In the genomic region with DNA sequence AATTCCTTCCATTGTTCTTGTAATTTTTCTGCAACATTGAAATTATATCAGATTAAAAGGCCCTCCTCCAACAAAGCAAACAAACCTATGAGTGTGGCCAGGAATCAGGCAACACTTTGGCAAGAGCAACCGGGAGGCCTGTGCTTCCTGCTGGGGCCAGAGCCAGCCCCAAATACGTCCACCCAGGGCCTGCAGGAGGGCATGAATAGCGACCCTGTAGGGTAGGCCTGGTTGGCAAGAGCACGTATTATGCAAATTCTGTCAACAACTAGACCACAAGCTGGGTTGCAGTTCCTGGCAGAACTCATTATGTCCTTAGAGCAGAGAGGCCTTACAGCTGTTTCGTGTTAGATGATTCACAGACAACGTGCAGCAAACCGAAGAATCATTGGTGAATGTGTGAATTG, we compare ENCODE assay signal across 9 cellular contexts. TPM values are rescaled to one million over a fixed set of nuclear protein-coding genes. Genes with fewer than 3 reads are reported as not detected.
DNase-seq lines count a peak whose midpoint lies in the region; ATAC-seq, FAIRE-seq and TF ChIP-seq lines count a peak whose summit lies in the region.
"Had no signal": no experiment of that assay in that cellular context is flagged by ENCODE, and none has a peak within 500 bp of the region (broad histone marks: within the 10 kb centered on the region; RNA-seq: fewer than 3 reads in every experiment).

No MANE protein-coding gene starts in this region.

- dilution Hi-C loops in keratinocyte (cut with MboI; ENCODE audit: extremely low pct_ligation_motif_present, low sequenced_read_pairs), result no loop called here

- H2AFZ ChIP-seq in HCT116 (ENCODE audit: low read depth, low read length, poor library complexity, severe bottlenecking) (peak overlapping the region; percentile 47), keratinocyte (ENCODE audit: control insufficient read depth, low read length) (peak overlapping the region; percentile 25)

- no peaks in the 10 kb centered on the region for H3K79me2 ChIP-seq in HCT116 (ENCODE audit: insufficient read depth, low read length)
- H3K79me2 ChIP-seq in keratinocyte (ENCODE audit: control insufficient read depth, insufficient read depth, low read length), result no peaks in the 10 kb centered on the region

- FAIRE-seq in keratinocyte (lab: Jason Lieb, UNC), result peak; percentile 82
- FAIRE-seq: A204.1 had no signal

- H3K9me2 ChIP-seq in HCT116 (ENCODE audit: insufficient read depth), result no peaks in the 10 kb centered on the region

- CTCF ChIA-PET in HCT116 (lab: Charles Lee), result interaction anchor here (0.8 to 1.6 kb wide), 3 partner anchors 12 to 51 kb away, joined by 3 to 6 read pairs (median 4); partner anchors contain the start of gene MAPK1IP1L

- H3K27ac ChIP-seq in HCT116 (ENCODE audit: low read depth, low read length) (peak overlapping the region; percentile 94), keratinocyte (ENCODE audit: control insufficient read depth, insufficient read depth, low read length) (peak overlapping the region; percentile 98)

- H3K4me3 ChIP-seq in HCT116 (replicated peaks in 1 of 2; ENCODE audit: low read depth in 1 of 2, low read length in 2 of 2), result peak overlapping the region; percentile 43 to 53
- H3K4me3 ChIP-seq in MG63, result no peak overlapping the region; the same call in 1 of the 2 replicates
- peak overlapping the region in 2 of 3 experiments; percentile 46 to 47 for H3K4me3 ChIP-seq in keratinocyte (ENCODE audit: control insufficient read depth in 2 of 3, extremely low read depth in 1 of 3, insufficient read depth in 2 of 3, low read depth in 1 of 3, low read length in 3 of 3)

- RAD21 ChIA-PET in HCT116 (lab: Charles Lee; ENCODE audit: low non-redundant PET in 1 of 2, low total read pairs in 2 of 2, uncharacterized antibody in 2 of 2, unreplicated experiment in 2 of 2), result interaction anchor here (0.6 to 1.2 kb wide), 2 partner anchors 10 to 29 kb away, joined by 3 to 4 read pairs; no protein-coding TSS in a partner anchor

- no peak for TF ChIP-seq CTCF in HCT116 (IDR thresholded peaks at IDR 0.05 in 2 of 3, conservative IDR thresholded peaks at IDR 0.05 in 1 of 3; ENCODE audit: borderline replicate concordance in 1 of 3, insufficient read depth in 1 of 3, low read depth in 2 of 3, low read length in 2 of 3)
- no peak for TF ChIP-seq CTCF in keratinocyte (optimal IDR thresholded peaks at IDR 0.05 in 1 of 3, IDR thresholded peaks at IDR 0.05 in 1 of 3, conservative IDR thresholded peaks at IDR 0.05 in 1 of 3; ENCODE audit: extremely low read depth in 1 of 3, insufficient read depth in 2 of 3, low read length in 3 of 3)

- TF ChIP-seq POLR2A in HCT116 (IDR thresholded peaks at IDR 0.05; ENCODE audit: borderline replicate concordance, extremely low read depth, insufficient read depth, insufficient read length), result no peak

- TF ChIP-seq RAD21 in HCT116 (IDR thresholded peaks at IDR 0.05; ENCODE audit: low read depth), result no peak

- POLR2A ChIA-PET in HCT116 (lab: Charles Lee), result interaction anchor here (0.7 to 2.5 kb wide), 7 partner anchors 7 to 29 kb away, joined by 3 to 17 read pairs (median 4); partner anchors contain the start of gene LGALS3

- H3K4me1 ChIP-seq in HCT116 (ENCODE audit: control insufficient read depth in 1 of 2, insufficient read depth in 2 of 2, low read length in 2 of 2) (peaks cover 45 to 64% of the 10 kb centered on the region in 2 experiments), keratinocyte (ENCODE audit: control insufficient read depth, extremely low read depth, insufficient read depth, low read length) (peaks cover 40% of the 10 kb centered on the region)

- no peaks in the 10 kb centered on the region for H4K20me1 ChIP-seq in HCT116 (ENCODE audit: insufficient read depth)
- no peaks in the 10 kb centered on the region for H4K20me1 ChIP-seq in keratinocyte (ENCODE audit: control insufficient read depth, extremely low read depth, insufficient read depth, low read length)

- H3K9me1 ChIP-seq in keratinocyte (ENCODE audit: control insufficient read depth, extremely low read depth, insufficient read depth, low read length), result no peaks in the 10 kb centered on the region

- ATAC-seq in HCT116 (peak; percentile 31), SK-N-SH treated with all-trans-retinoic acid at 6 μM for 48 hours (peak; percentile 95)

- BruUV-seq in HCT116 (replicated peaks; lab: Mats Ljungman, UMichigan), result no TSS peak

- intact Hi-C loops in HCT116 (cut with micrococcal nuclease), result loop anchor here (2.0 kb wide), 1 partner anchor 27 kb away; the partner anchor contains the start of gene LGALS3

- DNase-seq in NCI-H1105 treated with DMSO at 0.1 percent for 48 hours (lab: John Stamatoyannopoulos, UW) (peak; percentile 53), NCI-H1105 (lab: John Stamatoyannopoulos, UW) (no peak), HCT116 (ENCODE audit: low read depth, low spot score) (no peak), MG63 (peak; percentile 97), brain pericyte (ENCODE audit: low read depth, low spot score) (peak; percentile 94), keratinocyte (ENCODE audit: low read depth, low spot score) (no peak), smooth muscle cell of the brain vasculature (ENCODE audit: low read depth, low spot score) (peak; percentile 90)

- H3K36me3 ChIP-seq in HCT116 (ENCODE audit: control insufficient read depth in 1 of 2, insufficient read depth in 2 of 2, low read length in 2 of 2), result peaks cover 0 to 4% of the 10 kb centered on the region in 2 experiments; a peak in 1 of 4 replicates
- no peaks in the 10 kb centered on the region for H3K36me3 ChIP-seq in MG63
- H3K36me3 ChIP-seq in keratinocyte (ENCODE audit: control insufficient read depth in 2 of 2, extremely low read depth in 1 of 2, insufficient read depth in 2 of 2, low read length in 2 of 2), result no peaks in the 10 kb centered on the region

- H3K9ac ChIP-seq in HCT116 (ENCODE audit: low read length) (peak overlapping the region; percentile 71), keratinocyte (ENCODE audit: control insufficient read depth, extremely low read depth, insufficient read depth, low read length) (peak overlapping the region; percentile 88)

- H3K9me3 ChIP-seq in HCT116 (ENCODE audit: control insufficient read depth in 1 of 2, insufficient read depth in 1 of 2, low read depth in 1 of 2, low read length in 2 of 2), result peaks cover 3 to 12% of the 10 kb centered on the region in 2 experiments; a peak in 1 of 4 replicates
- H3K9me3 ChIP-seq in MG63, result 0 out of 2 replicates have a peak, but pooled peaks cover 3% of the 10 kb centered on the region
- H3K9me3 ChIP-seq in keratinocyte (ENCODE audit: control insufficient read depth, low read depth, low read length), result peaks cover 5% of the 10 kb centered on the region

- H3K27me3 ChIP-seq in HCT116 (ENCODE audit: insufficient read depth, low read length) (no peaks in the 10 kb centered on the region), MG63 (no peaks in the 10 kb centered on the region), keratinocyte (ENCODE audit: control insufficient read depth, extremely low read depth, insufficient read depth, low read length) (no peaks in the 10 kb centered on the region)

- H3K4me2 ChIP-seq in HCT116 (ENCODE audit: low read length) (peak overlapping the region; percentile 79), keratinocyte (ENCODE audit: control insufficient read depth, extremely low read depth, insufficient read depth, low read depth, low read length) (peak overlapping the region; percentile 84)

TF ChIP-seq in HCT116, 20 proteins besides CTCF, POLR2A, EP300 and RAD21:
- TF ChIP-seq ATF3 (IDR thresholded peaks at IDR 0.05) (no peak), POLR2AphosphoS5 (IDR thresholded peaks at IDR 0.05; ENCODE audit: low read depth, low read length) (peak; percentile 39), ZFX (IDR thresholded peaks at IDR 0.05) (peak; percentile 37)

TF ChIP-seq in SK-N-SH treated with all-trans-retinoic acid at 6 μM for 48 hours, 23 proteins besides CTCF, POLR2A, EP300 and RAD21:
- TF ChIP-seq ZNF70 (CRISPR knock-in tag; IDR thresholded peaks at IDR 0.05), result no peak
- TF ChIP-seq TCF4 (CRISPR knock-in tag; IDR thresholded peaks at IDR 0.05; ENCODE audit: borderline replicate concordance), result peak; percentile 68; the same call in 1 of the 2 replicates

RNA-seq across cellular contexts. Expression of gene LGALS3, which starts 26.9 kb away (rescaled TPM):
- total RNA-seq in HCT116 (2021; ENCODE audit: unreplicated experiment), result 86.1 TPM
- polyA plus RNA-seq in HCT116 (2012), result 75.3 and 83.3 TPM in 2 replicates
- total RNA-seq in MG63 (2014; rRNA removed; shearing (Covaris generic); ENCODE audit: low replicate concordance), result 90.5 and 117 TPM in 2 replicates
- polyA plus RNA-seq in keratinocyte, result 134 to 202 TPM (median 193 TPM) in 3 replicates
- polyA plus RNA-seq in keratinocyte (2011; ENCODE audit: low read depth), result 67.5 TPM
- polyA plus RNA-seq in keratinocyte (2011; cell fraction: cytosol; rRNA removed), result 201 and 210 TPM in 2 replicates
- polyA plus RNA-seq in keratinocyte (2011; cell fraction: nucleus; rRNA removed), result 92.3 and 104 TPM in 2 replicates
- 168 and 322 TPM in 2 replicates for polyA plus RNA-seq in keratinocyte (2012; ENCODE audit: low replicate concordance)
- 64.6 to 96.7 TPM (median 72.3 TPM) in 3 replicates for polyA minus RNA-seq in keratinocyte
- 138 TPM for polyA minus RNA-seq in keratinocyte (2011; cell fraction: cytosol; rRNA and poly(A)+ RNA removed)
- 52.1 and 53.9 TPM in 2 replicates for polyA minus RNA-seq in keratinocyte (2011; cell fraction: nucleus; rRNA and poly(A)+ RNA removed)

RNA-seq across cellular contexts. Expression of gene MAPK1IP1L, which starts 50.7 kb away (rescaled TPM):
- 101 TPM for total RNA-seq in HCT116 (2021; ENCODE audit: unreplicated experiment)
- polyA plus RNA-seq in HCT116 (2012), result 88.5 and 92.7 TPM in 2 replicates
- total RNA-seq in MG63 (2014; rRNA removed; shearing (Covaris generic); ENCODE audit: low replicate concordance), result 14.8 and 15.0 TPM in 2 replicates
- polyA plus RNA-seq in keratinocyte, result 48.5 to 114 TPM (median 53.0 TPM) in 3 replicates
- polyA plus RNA-seq in keratinocyte (2011; ENCODE audit: low read depth), result 11.3 TPM
- 81.8 and 103 TPM in 2 replicates for polyA plus RNA-seq in keratinocyte (2011; cell fraction: cytosol; rRNA removed)
- polyA plus RNA-seq in keratinocyte (2011; cell fraction: nucleus; rRNA removed), result 84.0 and 134 TPM in 2 replicates
- polyA plus RNA-seq in keratinocyte (2012; ENCODE audit: low replicate concordance), result 43.0 and 57.7 TPM in 2 replicates
- 170 to 503 TPM (median 289 TPM) in 3 replicates for polyA minus RNA-seq in keratinocyte
- 245 TPM for polyA minus RNA-seq in keratinocyte (2011; cell fraction: cytosol; rRNA and poly(A)+ RNA removed)
- polyA minus RNA-seq in keratinocyte (2011; cell fraction: nucleus; rRNA and poly(A)+ RNA removed), result 43.7 and 61.0 TPM in 2 replicates

Comparison
In these comparisons a context has a peak if more than half of its experiments do, and no peak if none do; other contexts are left out.
1. DNase-seq: peak in NCI-H1105 treated with DMSO at 0.1 percent for 48 hours (single experiment), MG63 (single experiment), brain pericyte (single experiment) and smooth muscle cell of the brain vasculature (single experiment); none in NCI-H1105 (single experiment), HCT116 (single experiment) and keratinocyte (single experiment).